Comparison of ENCODE assay signal across 1 cellular context in genomic region chr14:92575773-92576303, GRCh38.
TF ChIP-seq lines count a peak whose summit lies in the region.

No MANE protein-coding gene starts in this region.

TF ChIP-seq in K562, 482 proteins besides CTCF, POLR2A, EP300 and RAD21 (continued from another document and continues in another):
- TF ChIP-seq, protein P1, sequence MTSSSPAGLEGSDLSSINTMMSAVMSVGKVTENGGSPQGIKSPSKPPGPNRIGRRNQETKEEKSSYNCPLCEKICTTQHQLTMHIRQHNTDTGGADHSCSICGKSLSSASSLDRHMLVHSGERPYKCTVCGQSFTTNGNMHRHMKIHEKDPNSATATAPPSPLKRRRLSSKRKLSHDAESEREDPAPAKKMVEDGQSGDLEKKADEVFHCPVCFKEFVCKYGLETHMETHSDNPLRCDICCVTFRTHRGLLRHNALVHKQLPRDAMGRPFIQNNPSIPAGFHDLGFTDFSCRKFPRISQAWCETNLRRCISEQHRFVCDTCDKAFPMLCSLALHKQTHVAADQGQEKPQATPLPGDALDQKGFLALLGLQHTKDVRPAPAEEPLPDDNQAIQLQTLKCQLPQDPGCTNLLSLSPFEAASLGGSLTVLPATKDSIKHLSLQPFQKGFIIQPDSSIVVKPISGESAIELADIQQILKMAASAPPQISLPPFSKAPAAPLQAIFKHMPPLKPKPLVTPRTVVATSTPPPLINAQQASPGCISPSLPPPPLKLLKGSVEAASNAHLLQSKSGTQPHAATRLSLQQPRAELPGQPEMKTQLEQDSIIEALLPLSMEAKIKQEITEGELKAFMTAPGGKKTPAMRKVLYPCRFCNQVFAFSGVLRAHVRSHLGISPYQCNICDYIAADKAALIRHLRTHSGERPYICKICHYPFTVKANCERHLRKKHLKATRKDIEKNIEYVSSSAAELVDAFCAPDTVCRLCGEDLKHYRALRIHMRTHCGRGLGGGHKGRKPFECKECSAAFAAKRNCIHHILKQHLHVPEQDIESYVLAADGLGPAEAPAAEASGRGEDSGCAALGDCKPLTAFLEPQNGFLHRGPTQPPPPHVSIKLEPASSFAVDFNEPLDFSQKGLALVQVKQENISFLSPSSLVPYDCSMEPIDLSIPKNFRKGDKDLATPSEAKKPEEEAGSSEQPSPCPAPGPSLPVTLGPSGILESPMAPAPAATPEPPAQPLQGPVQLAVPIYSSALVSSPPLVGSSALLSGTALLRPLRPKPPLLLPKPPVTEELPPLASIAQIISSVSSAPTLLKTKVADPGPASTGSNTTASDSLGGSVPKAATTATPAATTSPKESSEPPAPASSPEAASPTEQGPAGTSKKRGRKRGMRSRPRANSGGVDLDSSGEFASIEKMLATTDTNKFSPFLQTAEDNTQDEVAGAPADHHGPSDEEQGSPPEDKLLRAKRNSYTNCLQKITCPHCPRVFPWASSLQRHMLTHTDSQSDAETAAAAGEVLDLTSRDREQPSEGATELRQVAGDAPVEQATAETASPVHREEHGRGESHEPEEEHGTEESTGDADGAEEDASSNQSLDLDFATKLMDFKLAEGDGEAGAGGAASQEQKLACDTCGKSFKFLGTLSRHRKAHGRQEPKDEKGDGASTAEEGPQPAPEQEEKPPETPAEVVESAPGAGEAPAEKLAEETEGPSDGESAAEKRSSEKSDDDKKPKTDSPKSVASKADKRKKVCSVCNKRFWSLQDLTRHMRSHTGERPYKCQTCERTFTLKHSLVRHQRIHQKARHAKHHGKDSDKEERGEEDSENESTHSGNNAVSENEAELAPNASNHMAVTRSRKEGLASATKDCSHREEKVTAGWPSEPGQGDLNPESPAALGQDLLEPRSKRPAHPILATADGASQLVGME (CRISPR knock-in tag; IDR thresholded peaks at IDR 0.05), result 0 out of 2 replicates have a peak, but pooled peaks have one; percentile 24
- TF ChIP-seq, protein P2, sequence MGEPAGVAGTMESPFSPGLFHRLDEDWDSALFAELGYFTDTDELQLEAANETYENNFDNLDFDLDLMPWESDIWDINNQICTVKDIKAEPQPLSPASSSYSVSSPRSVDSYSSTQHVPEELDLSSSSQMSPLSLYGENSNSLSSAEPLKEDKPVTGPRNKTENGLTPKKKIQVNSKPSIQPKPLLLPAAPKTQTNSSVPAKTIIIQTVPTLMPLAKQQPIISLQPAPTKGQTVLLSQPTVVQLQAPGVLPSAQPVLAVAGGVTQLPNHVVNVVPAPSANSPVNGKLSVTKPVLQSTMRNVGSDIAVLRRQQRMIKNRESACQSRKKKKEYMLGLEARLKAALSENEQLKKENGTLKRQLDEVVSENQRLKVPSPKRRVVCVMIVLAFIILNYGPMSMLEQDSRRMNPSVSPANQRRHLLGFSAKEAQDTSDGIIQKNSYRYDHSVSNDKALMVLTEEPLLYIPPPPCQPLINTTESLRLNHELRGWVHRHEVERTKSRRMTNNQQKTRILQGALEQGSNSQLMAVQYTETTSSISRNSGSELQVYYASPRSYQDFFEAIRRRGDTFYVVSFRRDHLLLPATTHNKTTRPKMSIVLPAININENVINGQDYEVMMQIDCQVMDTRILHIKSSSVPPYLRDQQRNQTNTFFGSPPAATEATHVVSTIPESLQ (CRISPR knock-in tag; IDR thresholded peaks at IDR 0.05), result no peak
- TF ChIP-seq KLF1 (tag; IDR thresholded peaks at IDR 0.05) (peak; percentile 66; the same call in 1 of the 2 replicates), EP400 (IDR thresholded peaks at IDR 0.05) (no peak), ZNF124 (CRISPR knock-in tag; IDR thresholded peaks at IDR 0.05) (no peak), ZNF3 (CRISPR knock-in tag; IDR thresholded peaks at IDR 0.05) (no peak), ZNF740 (CRISPR knock-in tag; IDR thresholded peaks at IDR 0.05) (no peak), ZNF740 (tag; IDR thresholded peaks at IDR 0.05) (peak in 1 of 2 experiments; percentile 94; a peak in 2 of 4 replicates), GTF2F1 (IDR thresholded peaks at IDR 0.05; ENCODE audit: low read depth, low read length) (no peak), ZNF77 (CRISPR knock-in tag; IDR thresholded peaks at IDR 0.05) (no peak), NFRKB (IDR thresholded peaks at IDR 0.05; ENCODE audit: low read depth) (no peak), ZMIZ1 (IDR thresholded peaks at IDR 0.05; ENCODE audit: low read depth in 2 of 2, low read length in 2 of 2) (no peak), CHD4 (IDR thresholded peaks at IDR 0.05; ENCODE audit: insufficient read depth, insufficient replicate concordance, low read depth, low read length, poor library complexity, severe bottlenecking) (no peak), KLF13 (tag; IDR thresholded peaks at IDR 0.05; ENCODE audit: borderline replicate concordance, low read depth) (peak; percentile 75; the same call in 1 of the 2 replicates), WHSC1 (IDR thresholded peaks at IDR 0.05; ENCODE audit: low read length) (no peak), POLR3A (IDR thresholded peaks at IDR 0.05; ENCODE audit: borderline replicate concordance, extremely low read depth, insufficient read depth, insufficient read length) (no peak), HDAC1 (IDR thresholded peaks at IDR 0.05) (no peak), FOXA1 (IDR thresholded peaks at IDR 0.05; ENCODE audit: borderline replicate concordance) (no peak), NBN (IDR thresholded peaks at IDR 0.05; ENCODE audit: low read depth) (no peak), BRF2 (IDR thresholded peaks at IDR 0.05; ENCODE audit: borderline replicate concordance, insufficient read depth, insufficient read length) (no peak), ZNF384 (IDR thresholded peaks at IDR 0.05; ENCODE audit: low read depth, low read length) (no peak), MXI1 (IDR thresholded peaks at IDR 0.05; ENCODE audit: low read depth, low read length) (no peak), NELFE (IDR thresholded peaks at IDR 0.05; ENCODE audit: insufficient read depth, insufficient read length) (no peak), MAX (CRISPR knock-in tag; IDR thresholded peaks at IDR 0.05) (no peak), THRB (CRISPR knock-in tag; conservative IDR thresholded peaks at IDR 0.05) (peak; percentile 95), RBM14 (IDR thresholded peaks at IDR 0.05; ENCODE audit: borderline replicate concordance, insufficient read depth, low read depth, low read length) (no peak), KLF10 (CRISPR knock-in tag; IDR thresholded peaks at IDR 0.05) (no peak; the same call in 1 of the 2 replicates), TFAM (CRISPR knock-in tag; conservative IDR thresholded peaks at IDR 0.05) (no peak), SMAD4 (CRISPR knock-in tag; conservative IDR thresholded peaks at IDR 0.05) (peak; percentile 78), HDAC2 (IDR thresholded peaks at IDR 0.05) (no peak), GTF2E2 (tag; IDR thresholded peaks at IDR 0.05) (no peak), MYC (IDR thresholded peaks at IDR 0.05; ENCODE audit: low read depth, low read length) (no peak), MYC (CRISPR knock-in tag; IDR thresholded peaks at IDR 0.05; ENCODE audit: borderline replicate concordance, low read depth) (no peak), SMARCB1 (IDR thresholded peaks at IDR 0.05; ENCODE audit: insufficient read length, low read depth) (no peak), SMAD2 (IDR thresholded peaks at IDR 0.05; ENCODE audit: low read depth, low read length) (no peak)
- TF ChIP-seq, protein P3, sequence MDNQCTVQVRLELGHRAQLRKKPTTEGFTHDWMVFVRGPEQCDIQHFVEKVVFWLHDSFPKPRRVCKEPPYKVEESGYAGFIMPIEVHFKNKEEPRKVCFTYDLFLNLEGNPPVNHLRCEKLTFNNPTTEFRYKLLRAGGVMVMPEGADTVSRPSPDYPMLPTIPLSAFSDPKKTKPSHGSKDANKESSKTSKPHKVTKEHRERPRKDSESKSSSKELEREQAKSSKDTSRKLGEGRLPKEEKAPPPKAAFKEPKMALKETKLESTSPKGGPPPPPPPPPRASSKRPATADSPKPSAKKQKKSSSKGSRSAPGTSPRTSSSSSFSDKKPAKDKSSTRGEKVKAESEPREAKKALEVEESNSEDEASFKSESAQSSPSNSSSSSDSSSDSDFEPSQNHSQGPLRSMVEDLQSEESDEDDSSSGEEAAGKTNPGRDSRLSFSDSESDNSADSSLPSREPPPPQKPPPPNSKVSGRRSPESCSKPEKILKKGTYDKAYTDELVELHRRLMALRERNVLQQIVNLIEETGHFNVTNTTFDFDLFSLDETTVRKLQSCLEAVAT (IDR thresholded peaks at IDR 0.05), result no peak
- TF ChIP-seq, protein P4, sequence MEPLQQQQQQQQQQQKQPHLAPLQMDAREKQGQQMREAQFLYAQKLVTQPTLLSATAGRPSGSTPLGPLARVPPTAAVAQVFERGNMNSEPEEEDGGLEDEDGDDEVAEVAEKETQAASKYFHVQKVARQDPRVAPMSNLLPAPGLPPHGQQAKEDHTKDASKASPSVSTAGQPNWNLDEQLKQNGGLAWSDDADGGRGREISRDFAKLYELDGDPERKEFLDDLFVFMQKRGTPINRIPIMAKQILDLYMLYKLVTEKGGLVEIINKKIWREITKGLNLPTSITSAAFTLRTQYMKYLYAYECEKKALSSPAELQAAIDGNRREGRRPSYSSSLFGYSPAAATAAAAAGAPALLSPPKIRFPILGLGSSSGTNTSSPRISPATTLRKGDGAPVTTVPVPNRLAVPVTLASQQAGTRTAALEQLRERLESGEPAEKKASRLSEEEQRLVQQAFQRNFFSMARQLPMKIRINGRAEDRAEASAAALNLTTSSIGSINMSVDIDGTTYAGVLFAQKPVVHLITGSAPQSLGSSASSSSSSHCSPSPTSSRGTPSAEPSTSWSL (CRISPR knock-in tag; IDR thresholded peaks at IDR 0.05; ENCODE audit: borderline replicate concordance), result no peak
- TF ChIP-seq, protein P5, sequence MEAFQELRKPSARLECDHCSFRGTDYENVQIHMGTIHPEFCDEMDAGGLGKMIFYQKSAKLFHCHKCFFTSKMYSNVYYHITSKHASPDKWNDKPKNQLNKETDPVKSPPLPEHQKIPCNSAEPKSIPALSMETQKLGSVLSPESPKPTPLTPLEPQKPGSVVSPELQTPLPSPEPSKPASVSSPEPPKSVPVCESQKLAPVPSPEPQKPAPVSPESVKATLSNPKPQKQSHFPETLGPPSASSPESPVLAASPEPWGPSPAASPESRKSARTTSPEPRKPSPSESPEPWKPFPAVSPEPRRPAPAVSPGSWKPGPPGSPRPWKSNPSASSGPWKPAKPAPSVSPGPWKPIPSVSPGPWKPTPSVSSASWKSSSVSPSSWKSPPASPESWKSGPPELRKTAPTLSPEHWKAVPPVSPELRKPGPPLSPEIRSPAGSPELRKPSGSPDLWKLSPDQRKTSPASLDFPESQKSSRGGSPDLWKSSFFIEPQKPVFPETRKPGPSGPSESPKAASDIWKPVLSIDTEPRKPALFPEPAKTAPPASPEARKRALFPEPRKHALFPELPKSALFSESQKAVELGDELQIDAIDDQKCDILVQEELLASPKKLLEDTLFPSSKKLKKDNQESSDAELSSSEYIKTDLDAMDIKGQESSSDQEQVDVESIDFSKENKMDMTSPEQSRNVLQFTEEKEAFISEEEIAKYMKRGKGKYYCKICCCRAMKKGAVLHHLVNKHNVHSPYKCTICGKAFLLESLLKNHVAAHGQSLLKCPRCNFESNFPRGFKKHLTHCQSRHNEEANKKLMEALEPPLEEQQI (IDR thresholded peaks at IDR 0.05), result no peak
